14 cellular contexts compared by ENCODE assay signal in the genomic region with DNA sequence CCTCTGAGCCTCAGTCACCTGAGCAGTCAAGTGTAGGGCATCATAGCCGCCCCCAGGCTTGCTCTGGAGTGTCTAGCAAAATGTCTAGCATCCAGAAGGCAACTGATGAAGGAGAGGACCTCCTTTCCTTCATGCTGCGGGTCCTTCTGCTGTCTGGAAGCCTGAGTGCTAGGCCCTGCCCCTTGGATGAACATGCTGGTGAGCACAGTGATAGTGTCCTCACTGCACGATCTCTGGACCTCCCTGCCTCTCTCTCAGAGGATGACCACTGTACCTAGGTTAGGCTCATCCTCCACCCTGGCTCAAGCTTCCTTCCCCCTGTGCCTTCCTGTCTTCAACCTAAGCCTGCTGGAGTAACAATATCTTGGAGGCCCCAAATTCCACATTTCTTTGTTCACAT.
DNase-seq lines count a peak whose midpoint lies in the region; ATAC-seq and TF ChIP-seq lines count a peak whose summit lies in the region.
"Had no signal": no experiment of that assay in that cellular context is flagged by ENCODE, and none has a peak within 500 bp of the region (broad histone marks: within the 10 kb centered on the region; RNA-seq: fewer than 3 reads in every experiment).

No MANE protein-coding gene starts in this region.

- no peaks in the 10 kb centered on the region for H3K9me2 ChIP-seq in MM.1S (replicated peaks; ENCODE audit: insufficient read depth, low read length)

- H3K4me3 Mint-ChIP-seq in CD4-positive, CD25-positive, alpha-beta regulatory T cell = peak overlapping the region in 2 of 4 donors; percentile 4 to 8
- H3K4me3 Mint-ChIP-seq in chondrocyte (ENCODE audit: unreplicated experiment) = no peak overlapping the region
- H3K4me3 Mint-ChIP-seq: endodermal cell had no signal

- H3K27ac ChIP-seq in CD4-positive, CD25-positive, alpha-beta regulatory T cell (ENCODE audit: insufficient read depth, low read length, poor library complexity, severe bottlenecking) = peak overlapping the region; percentile 43
- no peak overlapping the region for H3K27ac ChIP-seq in MM.1S (ENCODE audit: low read length)
- H3K27ac ChIP-seq in neutrophil = peak overlapping the region; percentile 36

- H3K27me3 ChIP-seq in CD4-positive, CD25-positive, alpha-beta regulatory T cell (ENCODE audit: control insufficient read depth, insufficient read depth, low read length) = no peaks in the 10 kb centered on the region
- H3K27me3 ChIP-seq in MM.1S (replicated peaks; ENCODE audit: insufficient read depth, low read length) (no peaks in the 10 kb centered on the region), neutrophil (no peaks in the 10 kb centered on the region), MG63 (no peaks in the 10 kb centered on the region)
- H3K27me3 ChIP-seq: left lung had no signal

- peak overlapping the region; percentile 60; the same call in 1 of the 2 replicates for H3K4me2 ChIP-seq in MM.1S (ENCODE audit: low read depth, low read length)

- no peaks in the 10 kb centered on the region for H4K20me1 ChIP-seq in MM.1S (ENCODE audit: insufficient read depth, low read length)

- H3K4me1 ChIP-seq in CD4-positive, CD25-positive, alpha-beta regulatory T cell (ENCODE audit: control insufficient read depth, insufficient read depth, low read length, poor library complexity, severe bottlenecking) = peaks cover 13% of the 10 kb centered on the region
- H3K4me1 ChIP-seq in MM.1S (ENCODE audit: low read length) (peaks cover 10% of the 10 kb centered on the region; the same call in 1 of the 2 replicates), neutrophil (ENCODE audit: control insufficient read depth in 1 of 2, insufficient read depth in 1 of 2, low read depth in 1 of 2, low read length in 1 of 2) (peaks cover 11 to 12% of the 10 kb centered on the region in 2 experiments)

- no peaks in the 10 kb centered on the region for H3K36me3 ChIP-seq in CD4-positive, CD25-positive, alpha-beta regulatory T cell (ENCODE audit: control insufficient read depth, insufficient read depth, low read length)
- H3K36me3 ChIP-seq in MM.1S (replicated peaks; ENCODE audit: insufficient read depth, low read length) (no peaks in the 10 kb centered on the region), neutrophil (no peaks in the 10 kb centered on the region), MG63 (no peaks in the 10 kb centered on the region)
- H3K36me3 ChIP-seq: left lung had no signal

- H3K4me1 Mint-ChIP-seq in CD4-positive, CD25-positive, alpha-beta regulatory T cell = peaks cover 0 to 47% (median 17%) of the 10 kb centered on the region in 4 donors
- peaks cover 12% of the 10 kb centered on the region for H3K4me1 Mint-ChIP-seq in chondrocyte (ENCODE audit: low read depth)

- no peaks in the 10 kb centered on the region for H3K9me3 ChIP-seq in CD4-positive, CD25-positive, alpha-beta regulatory T cell (ENCODE audit: control insufficient read depth in 2 of 2, low read length in 2 of 2)
- H3K9me3 ChIP-seq in MM.1S (replicated peaks; ENCODE audit: insufficient read depth, low read length) (no peaks in the 10 kb centered on the region), neutrophil (no peaks in the 10 kb centered on the region), MG63 (no peaks in the 10 kb centered on the region)
- H3K9me3 ChIP-seq: left lung had no signal

- peak overlapping the region; percentile 85 to 90 (median 88) for H3K27ac Mint-ChIP-seq in CD4-positive, CD25-positive, alpha-beta regulatory T cell
- peak overlapping the region; percentile 55 for H3K27ac Mint-ChIP-seq in chondrocyte (ENCODE audit: unreplicated experiment)
- H3K27ac Mint-ChIP-seq: endodermal cell had no signal

- no peak for ATAC-seq in CD4-positive, CD25-positive, alpha-beta regulatory T cell (ENCODE audit: low read depth in 2 of 2)

- no peak for DNase-seq in CD4-positive, CD25-positive, alpha-beta regulatory T cell
- no peak for DNase-seq in MM.1S
- no peak for DNase-seq in chondrocyte (ENCODE audit: low spot score)
- DNase-seq in stimulated activated CD4-positive, alpha-beta T cell treated with anti-CD3 and anti-CD28 coated beads, Interleukin-1b, Interleukin-23, amount 100 ng/mL, for 48 hours = no peak
- no peak for DNase-seq in MG63
- no peak for DNase-seq in GOT3 (lab: John Stamatoyannopoulos, UW)
- DNase-seq in hippocampal formation (lab: John Stamatoyannopoulos, UW) = no peak
- DNase-seq: endodermal cell; left lung; NCI-H1092; NCI-H446 treated with DMSO at 0.1 percent for 48 hours; stimulated activated CD4-positive, alpha-beta T cell treated with anti-CD3 and anti-CD28 coated beads, Interleukin-2, amount 100 ng/mL, for 48 hours had no signal

- peak overlapping the region; percentile 84; the same call in 1 of the 2 replicates for H2AFZ ChIP-seq in MM.1S (ENCODE audit: low read length)

- H3K36me3 Mint-ChIP-seq in CD4-positive, CD25-positive, alpha-beta regulatory T cell = peaks cover 5% of the 10 kb centered on the region
- peaks cover under 1% of the 10 kb centered on the region for H3K36me3 Mint-ChIP-seq in chondrocyte (ENCODE audit: low read depth)

- peaks cover 0 to 4% (median 0%) of the 10 kb centered on the region in 7 donors for H3K9me3 Mint-ChIP-seq in CD4-positive, CD25-positive, alpha-beta regulatory T cell
- H3K9me3 Mint-ChIP-seq in chondrocyte (ENCODE audit: low read depth) = peaks cover 2% of the 10 kb centered on the region

- H3K9ac ChIP-seq in MM.1S (ENCODE audit: low read length) = no peak overlapping the region

- TF ChIP-seq CTCF in MM.1S (IDR thresholded peaks at IDR 0.05; ENCODE audit: low read length) (no peak), chondrocyte (IDR thresholded peaks at IDR 0.05) (no peak), neutrophil (IDR thresholded peaks at IDR 0.05) (no peak)

- peaks cover 13% of the 10 kb centered on the region for H3K27me3 Mint-ChIP-seq in CD4-positive, CD25-positive, alpha-beta regulatory T cell
- peaks cover 3% of the 10 kb centered on the region for H3K27me3 Mint-ChIP-seq in chondrocyte (ENCODE audit: low read depth)
- H3K27me3 Mint-ChIP-seq: progenitor cell of endocrine pancreas had no signal

- H3K79me2 ChIP-seq in MM.1S (ENCODE audit: low read length) = no peaks in the 10 kb centered on the region

- H3F3A ChIP-seq in MM.1S (ENCODE audit: insufficient read depth, low read length) = no peaks in the 10 kb centered on the region

- peak overlapping the region; percentile 87 for H3K4me3 ChIP-seq in CD4-positive, CD25-positive, alpha-beta regulatory T cell (ENCODE audit: low read depth, low read length)
- H3K4me3 ChIP-seq in MM.1S (ENCODE audit: low read length) (no peak overlapping the region), neutrophil (ENCODE audit: low read depth in 1 of 2, low read length in 1 of 2) (peak overlapping the region in 1 of 2 experiments; percentile 31), MG63 (no peak overlapping the region)
